ENCODE assay signal across 1 cellular context in the genomic region with DNA sequence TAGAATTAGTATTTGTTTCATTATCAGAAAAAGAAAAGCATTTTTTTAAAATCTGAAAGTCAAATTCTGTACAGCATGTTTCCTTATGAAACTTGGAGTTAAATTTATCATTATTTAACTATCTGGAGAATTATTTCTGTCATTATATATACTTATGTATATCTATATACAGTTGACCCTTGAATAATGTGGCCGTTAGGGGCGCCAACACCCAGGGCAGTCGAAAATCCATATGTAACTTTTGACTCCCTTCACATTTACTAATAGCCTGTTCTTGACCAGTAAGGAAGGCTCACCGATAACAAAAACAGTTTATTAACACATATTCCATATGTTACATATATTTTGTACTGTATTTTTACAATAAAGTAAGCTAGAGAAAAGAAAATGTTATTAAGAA.
TF ChIP-seq lines count a peak whose summit lies in the region.

No MANE protein-coding gene starts in this region.

TF ChIP-seq in GM12878, 131 proteins besides CTCF, POLR2A, EP300 and RAD21 (continued from another document):
- TF ChIP-seq BCLAF1 (IDR thresholded peaks at IDR 0.05) (no peak), RFX5 (IDR thresholded peaks at IDR 0.05; ENCODE audit: low read depth, low read length) (no peak), HDAC2 (IDR thresholded peaks at IDR 0.05) (no peak), ZBTB33 (IDR thresholded peaks at IDR 0.05) (no peak), TCF3 (IDR thresholded peaks at IDR 0.05; ENCODE audit: borderline replicate concordance, insufficient read depth, low read depth, low read length) (no peak), CBFB (IDR thresholded peaks at IDR 0.05; ENCODE audit: low read depth) (no peak), IKZF2 (IDR thresholded peaks at IDR 0.05) (no peak)
- TF ChIP-seq, protein P1, sequence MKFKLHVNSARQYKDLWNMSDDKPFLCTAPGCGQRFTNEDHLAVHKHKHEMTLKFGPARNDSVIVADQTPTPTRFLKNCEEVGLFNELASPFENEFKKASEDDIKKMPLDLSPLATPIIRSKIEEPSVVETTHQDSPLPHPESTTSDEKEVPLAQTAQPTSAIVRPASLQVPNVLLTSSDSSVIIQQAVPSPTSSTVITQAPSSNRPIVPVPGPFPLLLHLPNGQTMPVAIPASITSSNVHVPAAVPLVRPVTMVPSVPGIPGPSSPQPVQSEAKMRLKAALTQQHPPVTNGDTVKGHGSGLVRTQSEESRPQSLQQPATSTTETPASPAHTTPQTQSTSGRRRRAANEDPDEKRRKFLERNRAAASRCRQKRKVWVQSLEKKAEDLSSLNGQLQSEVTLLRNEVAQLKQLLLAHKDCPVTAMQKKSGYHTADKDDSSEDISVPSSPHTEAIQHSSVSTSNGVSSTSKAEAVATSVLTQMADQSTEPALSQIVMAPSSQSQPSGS (IDR thresholded peaks at IDR 0.05; ENCODE audit: low read length): no peak
